ENCODE assay signal across 8 cellular contexts in genomic region chr19:3243851-3244700, GRCh38. TPM values are rescaled to one million over a fixed set of nuclear protein-coding genes. Genes with fewer than 3 reads are reported as not detected.
DNase-seq lines count a peak whose midpoint lies in the region; ATAC-seq, FAIRE-seq and TF ChIP-seq lines count a peak whose summit lies in the region.

No MANE protein-coding gene starts in this region.

- no peaks in the 10 kb centered on the region for H3K4me1 Mint-ChIP-seq in activated naive CD8-positive, alpha-beta T cell treated with anti-CD3 and anti-CD28 coated beads for 36 hours

- H3K4me3 Mint-ChIP-seq in activated naive CD8-positive, alpha-beta T cell treated with anti-CD3 and anti-CD28 coated beads for 36 hours: no peak overlapping the region

- FAIRE-seq in GM12891 (lab: Jason Lieb, UNC): peak; percentile 94

- no peaks in the 10 kb centered on the region for H3K27me3 Mint-ChIP-seq in activated naive CD8-positive, alpha-beta T cell treated with anti-CD3 and anti-CD28 coated beads for 36 hours

- H3K27ac Mint-ChIP-seq in activated naive CD8-positive, alpha-beta T cell treated with anti-CD3 and anti-CD28 coated beads for 36 hours: no peak overlapping the region

- peak; percentile 72 for ATAC-seq in left lobe of liver
- ATAC-seq in GM19351 (IDR thresholded peaks at IDR 0.05; ENCODE audit: unreplicated experiment): no peak

- no peaks in the 10 kb centered on the region for H3K36me3 Mint-ChIP-seq in activated naive CD8-positive, alpha-beta T cell treated with anti-CD3 and anti-CD28 coated beads for 36 hours

- H3K9me3 Mint-ChIP-seq in activated naive CD8-positive, alpha-beta T cell treated with anti-CD3 and anti-CD28 coated beads for 36 hours: no peaks in the 10 kb centered on the region

- no peak for TF ChIP-seq POLR2A in GM12891 (IDR thresholded peaks at IDR 0.05; ENCODE audit: low read depth, low read length)

- DNase-seq in GM12891 (ENCODE audit: insufficient read length, low spot score) (no peak), OCI-M1 (lab: John Stamatoyannopoulos, UW) (peak; percentile 73), left lobe of liver (ENCODE audit: low spot score) (no peak), SKM-1 (lab: John Stamatoyannopoulos, UW; ENCODE audit: unreplicated experiment) (no peak), DMS153 treated with DMSO at 0.1 percent for 48 hours (lab: John Stamatoyannopoulos, UW; ENCODE audit: unreplicated experiment) (no peak), medulla oblongata (ENCODE audit: extremely low spot score) (no peak)
- peak; percentile 51 for DNase-seq in activated naive CD8-positive, alpha-beta T cell treated with anti-CD3 and anti-CD28 coated beads for 36 hours

TF ChIP-seq in GM12891, 5 proteins besides CTCF, POLR2A, EP300 and RAD21:
- no peak for TF ChIP-seq SPI1 (IDR thresholded peaks at IDR 0.05; ENCODE audit: low read depth, low read length)
- TF ChIP-seq TAF1 (IDR thresholded peaks at IDR 0.05; ENCODE audit: low read depth, low read length): no peak
- TF ChIP-seq POU2F2 (IDR thresholded peaks at IDR 0.05; ENCODE audit: low read depth, low read length): no peak
- TF ChIP-seq PAX5 (IDR thresholded peaks at IDR 0.05; ENCODE audit: insufficient read depth, low read length, severe bottlenecking): no peak
- no peak for TF ChIP-seq POLR2AphosphoS5 (IDR thresholded peaks at IDR 0.05; ENCODE audit: low read depth, low read length)

RNA-seq across cellular contexts. Expression of gene CELF5, which starts 19.6 kb away (rescaled TPM):
- polyA plus RNA-seq in GM12891 (2012; ENCODE audit: low read depth, missing spikeins): 0.03 TPM
- total RNA-seq in activated naive CD8-positive, alpha-beta T cell treated with anti-CD3 and anti-CD28 coated beads for 36 hours: under 1 TPM; 0.16 to 0.29 TPM
- 0.18 TPM for total RNA-seq in left lobe of liver

RNA-seq across cellular contexts. Expression of gene NCLN, which starts 58.3 kb away (rescaled TPM):
- polyA plus RNA-seq in GM12891 (2012; ENCODE audit: low read depth, missing spikeins): 29.7 TPM
- 10 to 100 TPM; 86.5 to 91.3 TPM for total RNA-seq in activated naive CD8-positive, alpha-beta T cell treated with anti-CD3 and anti-CD28 coated beads for 36 hours
- 40.7 TPM for total RNA-seq in left lobe of liver

Comparison
In these comparisons a context has a peak if more than half of its experiments do, and no peak if none do; other contexts are left out.
1. DNase-seq: peak in OCI-M1 (single experiment) and activated naive CD8-positive, alpha-beta T cell treated with anti-CD3 and anti-CD28 coated beads for 36 hours (single experiment); none in GM12891 (single experiment), left lobe of liver (single experiment), SKM-1 (single experiment), DMS153 treated with DMSO at 0.1 percent for 48 hours (single experiment) and medulla oblongata (single experiment).